ENCODE assay signal across 11 cellular contexts in the genomic region with DNA sequence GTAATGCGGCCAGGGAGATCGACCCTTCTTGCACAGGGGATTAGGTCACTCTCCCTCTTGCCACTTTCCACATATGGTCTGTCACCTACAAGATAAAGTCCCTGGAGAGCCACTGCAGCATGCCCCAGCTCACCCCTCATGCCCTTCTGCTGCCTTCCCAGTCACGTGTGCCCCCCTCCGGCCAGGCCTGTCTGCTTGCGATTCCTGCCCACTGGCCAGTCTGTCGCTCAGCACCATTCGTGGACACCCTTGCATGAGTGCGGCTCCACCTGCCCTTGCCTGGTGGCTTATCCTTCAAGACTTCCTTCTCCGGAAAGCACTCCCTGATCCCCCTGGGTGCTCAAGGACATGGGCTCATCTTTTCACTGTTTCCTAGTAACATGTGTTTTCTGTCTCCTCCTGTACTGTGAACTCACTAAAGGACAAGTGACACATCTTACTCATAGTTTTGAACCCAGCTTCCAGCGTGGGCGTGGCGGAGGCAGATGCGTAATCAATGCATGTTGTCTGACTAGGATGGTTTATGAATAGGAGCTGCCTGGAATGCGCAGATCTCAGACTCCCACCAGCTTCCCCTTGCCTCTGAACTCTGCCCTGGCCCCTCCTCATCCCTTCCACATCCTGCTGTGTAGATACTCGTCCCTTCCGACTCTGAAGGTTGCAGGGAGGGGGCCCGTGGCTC. TPM values are rescaled to one million over a fixed set of nuclear protein-coding genes. Genes with fewer than 3 reads are reported as not detected.
A peak's percentile ranks its signal among the peaks of the same experiment; 100 is the strongest.
DNase-seq lines count a peak whose midpoint lies in the region; ATAC-seq and TF ChIP-seq lines count a peak whose summit lies in the region.
"Had no signal": no experiment of that assay in that cellular context is flagged by ENCODE, and none has a peak within 500 bp of the region (broad histone marks: within the 10 kb centered on the region; RNA-seq: fewer than 3 reads in every experiment).

No MANE protein-coding gene starts in this region.

- H3K36me3 ChIP-seq in BLaER1 (no peaks in the 10 kb centered on the region), suprapubic skin (no peaks in the 10 kb centered on the region), stomach (no peaks in the 10 kb centered on the region)

- peaks cover 2% of the 10 kb centered on the region for H3K36me3 Mint-ChIP-seq in IgD-negative memory B cell

- no peak for TF ChIP-seq POLR2A in suprapubic skin (IDR thresholded peaks at IDR 0.05)
- no peak for TF ChIP-seq POLR2A in stomach (IDR thresholded peaks at IDR 0.05)

- peaks cover 16 to 32% (median 29%) of the 10 kb centered on the region in 3 donors for H3K4me1 Mint-ChIP-seq in IgD-negative memory B cell

- no peaks in the 10 kb centered on the region; the same call in 1 of the 2 replicates for H3K9me3 ChIP-seq in BLaER1
- H3K9me3 ChIP-seq in suprapubic skin, result no peaks in the 10 kb centered on the region
- H3K9me3 ChIP-seq in stomach, result no peaks in the 10 kb centered on the region
- H3K9me3 ChIP-seq: Caco-2 had no signal

- H3K4me1 ChIP-seq in BLaER1 (peaks cover 42% of the 10 kb centered on the region), suprapubic skin (no peaks in the 10 kb centered on the region), stomach (peaks cover 0 to 6% (median 0%) of the 10 kb centered on the region in 4 donors)

- peak; percentile 80 for DNase-seq in amniotic epithelial cell (ENCODE audit: low read depth)
- peak; percentile 53 for DNase-seq in non-pigmented ciliary epithelial cell (ENCODE audit: low read depth)
- DNase-seq in NCI-H748 treated with DMSO at 0.1 percent for 48 hours (lab: John Stamatoyannopoulos, UW), result no peak
- no peak for DNase-seq in suprapubic skin (ENCODE audit: low spot score in 2 of 2)
- no peak for DNase-seq in stomach
- DNase-seq: Caco-2, NCI-H2029 treated with DMSO at 0.1 percent for 48 hours had no signal

- peaks cover 1 to 4% (median 4%) of the 10 kb centered on the region in 3 donors for H3K9me3 Mint-ChIP-seq in IgD-negative memory B cell

- no peak for TF ChIP-seq EP300 in suprapubic skin (IDR thresholded peaks at IDR 0.05)
- no peak for TF ChIP-seq EP300 in stomach (IDR thresholded peaks at IDR 0.05)

- H4K20me1 ChIP-seq in BLaER1, result no peaks in the 10 kb centered on the region

- no peak overlapping the region for H3K9ac ChIP-seq in BLaER1

- intact Hi-C loops in stomach (cut with DNase I; ENCODE audit: low total_unique reads), result no loop called here

- H3K27ac ChIP-seq in BLaER1 (no peak overlapping the region), suprapubic skin (no peak overlapping the region), stomach (no peak overlapping the region)

- WGBS in suprapubic skin, result 72% methylated on average over 17 of the region's 17 CpGs
- WGBS in stomach, 5 donors, result 58 to 73% (median 73%) methylated on average over 17 of the region's 17 CpGs

- no peak for ATAC-seq in GM18511 (IDR thresholded peaks at IDR 0.05; ENCODE audit: unreplicated experiment)
- ATAC-seq: Right ventricle myocardium inferior had no signal

- H3K27me3 ChIP-seq in BLaER1 (no peaks in the 10 kb centered on the region), suprapubic skin (peaks cover 13% of the 10 kb centered on the region), stomach (peaks cover 0 to 3% (median 0%) of the 10 kb centered on the region in 3 donors)

- peak overlapping the region; percentile 49 for H3K4me2 ChIP-seq in BLaER1

- H3K4me3 Mint-ChIP-seq in IgD-negative memory B cell, result no peak overlapping the region

- H3K4me3 ChIP-seq in BLaER1 (no peak overlapping the region), suprapubic skin (no peak overlapping the region), stomach (no peak overlapping the region)

- H3K27ac Mint-ChIP-seq in IgD-negative memory B cell, result peak overlapping the region in 2 of 3 donors; percentile 24 to 56

- TF ChIP-seq CTCF in suprapubic skin (IDR thresholded peaks at IDR 0.05), result no peak
- TF ChIP-seq CTCF in stomach (IDR thresholded peaks at IDR 0.05), result no peak

- peaks cover 2% of the 10 kb centered on the region for H3K27me3 Mint-ChIP-seq in IgD-negative memory B cell

RNA-seq across cellular contexts. Expression of a gene that starts 7.8 kb away (rescaled TPM):
- polyA plus RNA-seq in IgD-negative memory B cell, result not detected
- total RNA-seq in suprapubic skin, result 1 to 10 TPM in 1 of 4 donors, not detected in 3; 4.2 TPM
- not detected for total RNA-seq in stomach
- not detected for polyA plus RNA-seq in stomach
- total RNA-seq: Right ventricle myocardium inferior had no signal

RNA-seq across cellular contexts. Expression of a gene that starts 51.4 kb away (rescaled TPM):
- not detected for polyA plus RNA-seq in IgD-negative memory B cell
- 1 to 10 TPM; 1.7 to 9.1 (median 3.2) TPM for total RNA-seq in suprapubic skin
- 1 to 10 TPM; 1.2 to 4.4 (median 2.0) TPM for total RNA-seq in stomach
- 1 to 10 TPM; 1.1 TPM for polyA plus RNA-seq in stomach

Comparison
In these comparisons a context has a peak if more than half of its experiments do, and no peak if none do; other contexts are left out.
1. DNase-seq: peak in amniotic epithelial cell (single experiment) and non-pigmented ciliary epithelial cell (single experiment); none in NCI-H748 treated with DMSO at 0.1 percent for 48 hours (single experiment), suprapubic skin (0 of 2) and stomach (single experiment).